ENCODE assay signal across 1 cellular context in genomic region chr3:51845129-51845528, GRCh38.
TF ChIP-seq lines count a peak whose summit lies in the region.

No MANE protein-coding gene starts in this region.

TF ChIP-seq in WTC11, 78 proteins besides CTCF, POLR2A, EP300 and RAD21 (continued from another document):
- TF ChIP-seq TEAD4 (CRISPR knock-in tag; IDR thresholded peaks at IDR 0.05) (no peak), TCF7 (CRISPR knock-in tag; IDR thresholded peaks at IDR 0.05; ENCODE audit: low read depth) (no peak), ZNF281 (CRISPR knock-in tag; IDR thresholded peaks at IDR 0.05) (no peak), ZNF512 (CRISPR knock-in tag; IDR thresholded peaks at IDR 0.05; ENCODE audit: borderline replicate concordance) (no peak), PREB (CRISPR knock-in tag; IDR thresholded peaks at IDR 0.05; ENCODE audit: borderline replicate concordance) (no peak), CREB1 (CRISPR knock-in tag; IDR thresholded peaks at IDR 0.05) (no peak), FOXK1 (CRISPR knock-in tag; IDR thresholded peaks at IDR 0.05) (no peak), TP53 (CRISPR knock-in tag; IDR thresholded peaks at IDR 0.05) (no peak), TEAD1 (CRISPR knock-in tag; IDR thresholded peaks at IDR 0.05) (no peak), ERG (CRISPR knock-in tag; IDR thresholded peaks at IDR 0.05) (no peak)
